Comparison of ENCODE assay signal across 18 cellular contexts in genomic region chr11:18000760-18001159, GRCh38. TPM values are rescaled to one million over a fixed set of nuclear protein-coding genes. Genes with fewer than 3 reads are reported as not detected.
DNase-seq lines count a peak whose midpoint lies in the region; ATAC-seq and TF ChIP-seq lines count a peak whose summit lies in the region.
"Had no signal": no experiment of that assay in that cellular context is flagged by ENCODE, and none has a peak within 500 bp of the region (broad histone marks: within the 10 kb centered on the region; RNA-seq: fewer than 3 reads in every experiment).

No MANE protein-coding gene starts in this region.

- TF ChIP-seq CTCF in mucosa of descending colon (IDR thresholded peaks at IDR 0.05) (no peak), right atrium auricular region (IDR thresholded peaks at IDR 0.05) (no peak), upper lobe of right lung (IDR thresholded peaks at IDR 0.05) (no peak)

- no peak for TF ChIP-seq POLR2A in GM18505 (IDR thresholded peaks at IDR 0.05; ENCODE audit: borderline replicate concordance, extremely low read depth, insufficient read depth, insufficient read length)

- H3K36me3 ChIP-seq in mucosa of descending colon (ENCODE audit: low read depth) (no peaks in the 10 kb centered on the region), right atrium auricular region (peaks cover 30% of the 10 kb centered on the region), upper lobe of right lung (peaks cover 82% of the 10 kb centered on the region)
- H3K36me3 ChIP-seq: uterus had no signal

- peak; percentile 93 for ATAC-seq in GM19043 (IDR thresholded peaks at IDR 0.05; ENCODE audit: low read depth, unreplicated experiment)
- ATAC-seq in GM21825 (IDR thresholded peaks at IDR 0.05; ENCODE audit: unreplicated experiment), result peak; percentile 87
- ATAC-seq in HG03175 (IDR thresholded peaks at IDR 0.05; ENCODE audit: unreplicated experiment), result peak; percentile 84
- peak; percentile 36 for ATAC-seq in mucosa of descending colon
- ATAC-seq in GM18505 (IDR thresholded peaks at IDR 0.05; ENCODE audit: unreplicated experiment), result no peak
- ATAC-seq in upper lobe of right lung, result no peak
- ATAC-seq: activated T-cell treated with anti-CD3 and anti-CD28 coated beads, Interleukin-2, amount 50 U/mL, for 4 hours; heart left ventricle; natural killer cell had no signal

- no peaks in the 10 kb centered on the region for H3K27me3 ChIP-seq in right atrium auricular region
- H3K27me3 ChIP-seq in upper lobe of right lung, result no peaks in the 10 kb centered on the region
- H3K27me3 ChIP-seq: heart left ventricle, uterus had no signal

- intact Hi-C loops in mucosa of descending colon (cut with DNase I, micrococcal nuclease), result no loop called here
- intact Hi-C loops in upper lobe of right lung (cut with DNase I), result no loop called here

- no peak overlapping the region for H3K4me3 ChIP-seq in mucosa of descending colon
- H3K4me3 ChIP-seq in right atrium auricular region, result no peak overlapping the region
- no peak overlapping the region for H3K4me3 ChIP-seq in upper lobe of right lung
- H3K4me3 ChIP-seq: heart left ventricle, uterus had no signal

- no peaks in the 10 kb centered on the region for H3K4me1 ChIP-seq in mucosa of descending colon (ENCODE audit: low read depth)
- H3K4me1 ChIP-seq in right atrium auricular region, result no peaks in the 10 kb centered on the region
- no peaks in the 10 kb centered on the region for H3K4me1 ChIP-seq in upper lobe of right lung
- H3K4me1 ChIP-seq: heart left ventricle, uterus had no signal

- H3K27ac ChIP-seq in right atrium auricular region (no peak overlapping the region), upper lobe of right lung (no peak overlapping the region)
- H3K27ac ChIP-seq: heart left ventricle, uterus had no signal

- H3K9me3 ChIP-seq in mucosa of descending colon, result no peaks in the 10 kb centered on the region
- H3K9me3 ChIP-seq in right atrium auricular region, result no peaks in the 10 kb centered on the region
- no peaks in the 10 kb centered on the region for H3K9me3 ChIP-seq in upper lobe of right lung
- H3K9me3 ChIP-seq: heart left ventricle, uterus had no signal

- DNase-seq in mucosa of descending colon (no peak), right atrium auricular region (ENCODE audit: low spot score) (no peak), upper lobe of right lung (no peak), AML-193 (lab: John Stamatoyannopoulos, UW) (no peak)
- DNase-seq: activated naive CD8-positive, alpha-beta T cell treated with anti-CD3 and anti-CD28 coated beads for 36 hours; activated T-cell treated with anti-CD3 and anti-CD28 coated beads, Interleukin-2, amount 50 U/mL, for 4 hours; heart left ventricle; immature natural killer cell; Kasumi-1; natural killer cell; NCI-H1105; NCI-H2107; SHP77 treated with DMSO at 0.1 percent for 48 hours; uterus had no signal

RNA-seq across cellular contexts. Expression of gene SERGEF, which starts 12.1 kb away (rescaled TPM):
- 10 to 100 TPM; 23.6 to 45.0 (median 23.8) TPM for total RNA-seq in mucosa of descending colon
- 10 to 100 TPM; 18.1 to 27.6 TPM for total RNA-seq in right atrium auricular region
- 37.6 TPM for total RNA-seq in upper lobe of right lung

RNA-seq across cellular contexts. Expression of gene TPH1, which starts 45.3 kb away (rescaled TPM):
- total RNA-seq in mucosa of descending colon (10 to 100 TPM in 2 of 3 donors, 1 to 10 TPM in 1; 1.4 to 12.8 (median 10.7) TPM), right atrium auricular region (under 1 TPM in 1 of 2 donors, not detected in 1; 0.96 TPM), upper lobe of right lung (0.29 TPM)

Comparison
In these comparisons a context has a peak if more than half of its experiments do, and no peak if none do; other contexts are left out.
1. ATAC-seq: peak in GM19043 (single experiment), GM21825 (single experiment), HG03175 (single experiment) and mucosa of descending colon (single experiment); none in GM18505 (single experiment) and upper lobe of right lung (single experiment).